In the genomic region with DNA sequence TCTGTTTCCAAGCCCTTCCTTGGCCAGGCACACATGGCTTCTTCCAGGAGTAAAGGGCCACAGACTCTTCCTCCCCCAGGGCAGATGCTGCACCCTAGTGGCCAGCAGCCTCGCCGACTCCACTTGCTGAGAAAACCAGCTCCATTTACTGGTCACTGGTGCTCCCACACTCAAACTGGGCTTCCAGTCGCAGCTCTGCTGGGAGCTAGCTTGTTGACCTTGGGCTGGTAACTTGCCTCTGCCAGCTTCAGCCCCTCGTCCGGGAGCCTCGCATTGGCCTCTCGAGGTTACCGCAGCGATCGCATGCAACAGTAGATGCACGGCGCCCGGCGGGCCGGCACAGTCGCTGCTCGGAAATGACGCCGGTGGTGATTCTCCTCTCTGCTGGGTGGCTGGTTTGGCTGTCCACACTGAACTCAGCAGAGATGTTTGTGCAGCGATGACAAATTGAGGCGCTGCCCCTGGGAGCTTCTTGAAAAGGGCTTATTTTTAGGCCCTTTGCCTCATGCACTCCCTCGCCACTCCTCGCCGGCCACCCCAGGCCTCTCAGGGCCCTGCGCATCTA, we compare ENCODE assay signal across 8 cellular contexts.
DNase-seq lines count a peak whose midpoint lies in the region; ATAC-seq and TF ChIP-seq lines count a peak whose summit lies in the region.

No MANE protein-coding gene starts in this region.

- CTCF ChIA-PET in CD4-positive, alpha-beta memory T cell (lab: Charles Lee; ENCODE audit: partially characterized antibody): interaction anchor here (0.6 to 5.4 kb wide), 18 partner anchors 15 to 330 kb away, joined by 3 to 34 read pairs (median 5); no protein-coding TSS in a partner anchor

- no peaks in the 10 kb centered on the region for H3K27me3 Mint-ChIP-seq in CD4-positive, alpha-beta memory T cell
- no peaks in the 10 kb centered on the region for H3K27me3 Mint-ChIP-seq in brain

- H3K27me3 ChIP-seq in CD4-positive, alpha-beta memory T cell (ENCODE audit: insufficient read depth, low read length): no peaks in the 10 kb centered on the region

- H3K36me3 ChIP-seq in CD4-positive, alpha-beta memory T cell (ENCODE audit: insufficient read depth, low read length): peaks cover 33% of the 10 kb centered on the region

- H3K4me1 Mint-ChIP-seq in CD4-positive, alpha-beta memory T cell: peaks cover 0 to 6% (median 2%) of the 10 kb centered on the region in 4 donors
- peaks cover 81% of the 10 kb centered on the region for H3K4me1 Mint-ChIP-seq in brain

- peak in 3 of 5 donors; percentile 19 to 39 (median 28) for DNase-seq in CD4-positive, alpha-beta memory T cell
- peak; percentile 34 for DNase-seq in H4 (ENCODE audit: low spot score)
- DNase-seq in SW480 (ENCODE audit: low spot score): peak; percentile 34
- peak; percentile 67 for DNase-seq in left lobe of liver (ENCODE audit: low spot score)
- DNase-seq in stimulated activated CD8-positive, alpha-beta memory T cell treated with anti-CD3 and anti-CD28 coated beads, Interleukin-4, amount 100 ng/mL, for 4 hours (ENCODE audit: low read depth in 2 of 2, low spot score in 1 of 2): peak; percentile 8 to 12
- DNase-seq in NCI-H1048 (lab: John Stamatoyannopoulos, UW): no peak

- H3K27ac ChIP-seq in CD4-positive, alpha-beta memory T cell (ENCODE audit: low read depth, low read length): no peak overlapping the region

- TF ChIP-seq CTCF in brain (conservative IDR thresholded peaks at IDR 0.05): peak; percentile 32 to 47

- peaks cover 36 to 63% of the 10 kb centered on the region in 2 donors for H3K36me3 Mint-ChIP-seq in CD4-positive, alpha-beta memory T cell
- H3K36me3 Mint-ChIP-seq in brain: peaks cover 51% of the 10 kb centered on the region

- peak overlapping the region in 3 of 7 donors; percentile 17 to 76 (median 48) for H3K27ac Mint-ChIP-seq in CD4-positive, alpha-beta memory T cell
- H3K27ac Mint-ChIP-seq in brain: peak overlapping the region; percentile 87 to 99 (median 96)

- H3K4me3 ChIP-seq in CD4-positive, alpha-beta memory T cell (ENCODE audit: low read length in 2 of 2): no peak overlapping the region

- H3K4me1 ChIP-seq in CD4-positive, alpha-beta memory T cell (ENCODE audit: insufficient read depth, low read length): no peaks in the 10 kb centered on the region

- ATAC-seq in left lobe of liver (peak; percentile 88), GM21381 (IDR thresholded peaks at IDR 0.05; ENCODE audit: unreplicated experiment) (no peak)

- H3K4me3 Mint-ChIP-seq in CD4-positive, alpha-beta memory T cell: no peak overlapping the region
- H3K4me3 Mint-ChIP-seq in brain: peak overlapping the region; percentile 15 to 64 (median 49)

- H3K9me3 Mint-ChIP-seq in CD4-positive, alpha-beta memory T cell: no peaks in the 10 kb centered on the region
- H3K9me3 Mint-ChIP-seq in brain: no peaks in the 10 kb centered on the region

- POLR2A ChIA-PET in CD4-positive, alpha-beta memory T cell (lab: Charles Lee; ENCODE audit: partially characterized antibody): interaction anchor here (0.9 to 1.3 kb wide), 3 partner anchors 10 to 72 kb away, joined by 3 to 4 read pairs (median 4); no protein-coding TSS in a partner anchor

- intact Hi-C loops in CD4-positive, alpha-beta memory T cell (cut with micrococcal nuclease): loop anchor here (1.0 to 2.0 kb wide), 3 partner anchors 25 to 294 kb away; no protein-coding TSS in a partner anchor

- no peaks in the 10 kb centered on the region for H3K9me3 ChIP-seq in CD4-positive, alpha-beta memory T cell (ENCODE audit: control insufficient read depth in 1 of 2, low read length in 2 of 2)

Comparison
In these comparisons a context has a peak if more than half of its experiments do, and no peak if none do; other contexts are left out.
1. H3K4me3 Mint-ChIP-seq: peak in brain (5 of 5); none in CD4-positive, alpha-beta memory T cell (0 of 8).